ENCODE assay signal across 4 cellular contexts in the genomic region with DNA sequence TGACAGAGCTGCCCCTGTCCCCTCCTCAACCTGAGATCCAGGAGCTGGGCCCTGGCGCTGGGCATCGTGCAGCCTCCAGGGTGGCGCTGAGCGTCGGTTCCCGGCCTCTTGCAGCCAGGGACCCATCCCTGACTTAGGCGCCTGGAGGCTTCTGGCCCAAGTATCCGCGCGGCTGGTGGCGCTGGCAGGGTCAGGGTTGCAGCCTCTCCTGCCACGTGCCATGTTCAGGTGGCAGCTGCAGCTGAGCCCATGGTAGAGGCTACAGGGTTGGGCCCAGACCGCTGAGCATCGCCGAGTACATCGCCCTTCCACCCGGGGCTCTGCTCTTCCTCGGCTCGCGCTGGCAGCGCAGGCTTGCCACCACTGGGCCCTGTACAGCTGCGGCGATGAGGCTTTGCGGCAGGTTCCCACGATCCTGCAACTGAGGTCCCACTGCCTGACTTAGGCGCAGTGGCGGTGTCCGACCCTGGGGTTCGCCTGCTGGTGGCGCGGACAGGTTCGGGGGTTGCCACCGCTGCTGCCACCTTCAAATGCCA. TPM values are rescaled to one million over a fixed set of nuclear protein-coding genes. Genes with fewer than 3 reads are reported as not detected.
"Had no signal": no experiment of that assay in that cellular context is flagged by ENCODE, and none has a peak within 500 bp of the region (broad histone marks: within the 10 kb centered on the region; RNA-seq: fewer than 3 reads in every experiment).

No MANE protein-coding gene starts in this region.

RNA-seq across cellular contexts. Expression of a gene that starts 0.4 kb away (rescaled TPM):
- total RNA-seq: LHCN-M2, M059J, MCF 10A, NCI-H460 had no signal
